In the genomic region with DNA sequence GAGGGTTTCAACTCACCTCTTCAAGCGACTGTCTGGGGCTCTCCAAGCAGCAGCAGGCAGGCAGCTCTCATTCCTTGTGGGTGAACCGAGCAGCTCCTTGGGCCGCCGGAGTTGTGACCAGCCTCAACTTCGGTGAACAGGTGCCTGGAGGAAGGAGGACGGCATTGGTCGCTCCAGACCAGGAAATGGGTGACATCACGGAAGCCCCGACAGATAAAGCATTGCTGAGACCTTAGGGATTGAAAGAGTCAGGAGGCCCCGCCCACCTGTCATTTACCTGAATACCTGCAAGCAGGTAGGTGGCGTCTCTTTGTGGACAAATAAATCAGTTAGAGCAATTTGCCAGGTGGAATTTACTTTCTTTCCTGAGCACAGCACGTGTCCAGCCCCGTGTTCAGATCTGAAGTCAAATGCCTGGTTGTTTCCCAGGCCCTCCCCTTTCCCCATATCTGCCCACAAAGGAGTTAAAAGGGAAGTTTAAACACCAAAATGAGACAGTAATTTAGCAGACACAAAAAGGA, we compare ENCODE assay signal across 1 cellular context.
TF ChIP-seq lines count a peak whose summit lies in the region.

TSS of gene LNX1 (minus strand) at position 115 of the 521 bp plus-strand sequence. CDS start 17,484 bp downstream, outside the sequence.

TF ChIP-seq in K562, 482 proteins besides CTCF, POLR2A, EP300 and RAD21 (continued from another document and continues in another):
- TF ChIP-seq JUND (IDR thresholded peaks at IDR 0.05; ENCODE audit: borderline replicate concordance, low read depth, low read length) = peak; percentile 39; the same call in 1 of the 2 replicates
- no peak for TF ChIP-seq JUND (tag; IDR thresholded peaks at IDR 0.05; ENCODE audit: borderline replicate concordance, low read depth, low read length)
- no peak for TF ChIP-seq POU5F1 (IDR thresholded peaks at IDR 0.05; ENCODE audit: borderline replicate concordance, low read depth, low read length, partially characterized antibody)
- no peak; the same call in 1 of the 2 replicates for TF ChIP-seq FOSL1 (tag; conservative IDR thresholded peaks at IDR 0.05)
- peak; percentile 38 for TF ChIP-seq TAF1 (IDR thresholded peaks at IDR 0.05; ENCODE audit: control insufficient read depth, extremely low read depth, insufficient read depth, low read length, severe bottlenecking)
- TF ChIP-seq NR2F6 (CRISPR knock-in tag; IDR thresholded peaks at IDR 0.05) = no peak
- 0 out of 2 replicates have a peak, but pooled peaks have one; percentile 19 for TF ChIP-seq ARID4B (CRISPR knock-in tag; IDR thresholded peaks at IDR 0.05)
- peak; percentile 71; the same call in 1 of the 2 replicates for TF ChIP-seq ATF7 (IDR thresholded peaks at IDR 0.05)
- TF ChIP-seq PHF8 (IDR thresholded peaks at IDR 0.05; ENCODE audit: borderline replicate concordance, low read length) = peak; percentile 19; the same call in 1 of the 2 replicates
- TF ChIP-seq, protein P1, sequence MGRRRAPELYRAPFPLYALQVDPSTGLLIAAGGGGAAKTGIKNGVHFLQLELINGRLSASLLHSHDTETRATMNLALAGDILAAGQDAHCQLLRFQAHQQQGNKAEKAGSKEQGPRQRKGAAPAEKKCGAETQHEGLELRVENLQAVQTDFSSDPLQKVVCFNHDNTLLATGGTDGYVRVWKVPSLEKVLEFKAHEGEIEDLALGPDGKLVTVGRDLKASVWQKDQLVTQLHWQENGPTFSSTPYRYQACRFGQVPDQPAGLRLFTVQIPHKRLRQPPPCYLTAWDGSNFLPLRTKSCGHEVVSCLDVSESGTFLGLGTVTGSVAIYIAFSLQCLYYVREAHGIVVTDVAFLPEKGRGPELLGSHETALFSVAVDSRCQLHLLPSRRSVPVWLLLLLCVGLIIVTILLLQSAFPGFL (CRISPR knock-in tag; IDR thresholded peaks at IDR 0.05) = no peak
- TF ChIP-seq ZEB2 (IDR thresholded peaks at IDR 0.05) = peak; percentile 97
- TF ChIP-seq, protein P2, sequence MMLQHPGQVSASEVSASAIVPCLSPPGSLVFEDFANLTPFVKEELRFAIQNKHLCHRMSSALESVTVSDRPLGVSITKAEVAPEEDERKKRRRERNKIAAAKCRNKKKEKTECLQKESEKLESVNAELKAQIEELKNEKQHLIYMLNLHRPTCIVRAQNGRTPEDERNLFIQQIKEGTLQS (IDR thresholded peaks at IDR 0.05) = peak; percentile 41; the same call in 1 of the 2 replicates
- TF ChIP-seq, protein P2 (CRISPR knock-in tag; conservative IDR thresholded peaks at IDR 0.05) = no peak
- 0 out of 2 replicates have a peak, but pooled peaks have one; percentile 35 for TF ChIP-seq ZNF592 (IDR thresholded peaks at IDR 0.05)
- peak; percentile 44; the same call in 1 of the 2 replicates for TF ChIP-seq POLR2H (tag; IDR thresholded peaks at IDR 0.05; ENCODE audit: low read depth)
- TF ChIP-seq ZKSCAN8 (CRISPR knock-in tag; IDR thresholded peaks at IDR 0.05) = no peak
- TF ChIP-seq SOX6 (IDR thresholded peaks at IDR 0.05) = peak; percentile 41; the same call in 1 of the 2 replicates
- no peak for TF ChIP-seq NFIC (IDR thresholded peaks at IDR 0.05)
- TF ChIP-seq MTA2 (IDR thresholded peaks at IDR 0.05; ENCODE audit: low read depth) = no peak
- no peak for TF ChIP-seq NCOR1 (IDR thresholded peaks at IDR 0.05)
- TF ChIP-seq ZNF583 (CRISPR knock-in tag; IDR thresholded peaks at IDR 0.05) = no peak
- TF ChIP-seq RBBP5 (IDR thresholded peaks at IDR 0.05; ENCODE audit: borderline replicate concordance, insufficient read depth, low read length, poor library complexity, severe bottlenecking) = no peak
- TF ChIP-seq, protein P3, sequence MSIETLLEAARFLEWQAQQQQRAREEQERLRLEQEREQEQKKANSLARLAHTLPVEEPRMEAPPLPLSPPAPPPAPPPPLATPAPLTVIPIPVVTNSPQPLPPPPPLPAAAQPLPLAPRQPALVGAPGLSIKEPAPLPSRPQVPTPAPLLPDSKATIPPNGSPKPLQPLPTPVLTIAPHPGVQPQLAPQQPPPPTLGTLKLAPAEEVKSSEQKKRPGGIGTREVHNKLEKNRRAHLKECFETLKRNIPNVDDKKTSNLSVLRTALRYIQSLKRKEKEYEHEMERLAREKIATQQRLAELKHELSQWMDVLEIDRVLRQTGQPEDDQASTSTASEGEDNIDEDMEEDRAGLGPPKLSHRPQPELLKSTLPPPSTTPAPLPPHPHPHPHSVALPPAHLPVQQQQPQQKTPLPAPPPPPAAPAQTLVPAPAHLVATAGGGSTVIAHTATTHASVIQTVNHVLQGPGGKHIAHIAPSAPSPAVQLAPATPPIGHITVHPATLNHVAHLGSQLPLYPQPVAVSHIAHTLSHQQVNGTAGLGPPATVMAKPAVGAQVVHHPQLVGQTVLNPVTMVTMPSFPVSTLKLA (conservative IDR thresholded peaks at IDR 0.05) = peak; percentile 58 to 80; a peak in 2 of 4 replicates
- no peak for TF ChIP-seq MTA1 (IDR thresholded peaks at IDR 0.05; ENCODE audit: borderline replicate concordance)
- TF ChIP-seq TEAD4 (IDR thresholded peaks at IDR 0.05; ENCODE audit: low read length) = peak; percentile 12; the same call in 1 of the 2 replicates
- TF ChIP-seq TEAD4 (CRISPR knock-in tag; IDR thresholded peaks at IDR 0.05; ENCODE audit: borderline replicate concordance) = no peak
- TF ChIP-seq FOXP1 (CRISPR knock-in tag; IDR thresholded peaks at IDR 0.05) = no peak
- 0 out of 4 replicates have a peak, but pooled peaks of 1 of the 2 experiments have one; percentile 30 for TF ChIP-seq TEAD1 (CRISPR knock-in tag; IDR thresholded peaks at IDR 0.05)
- 0 out of 2 replicates have a peak, but pooled peaks have one; percentile 9 for TF ChIP-seq ZBTB12 (CRISPR knock-in tag; IDR thresholded peaks at IDR 0.05)
- TF ChIP-seq, protein P4, sequence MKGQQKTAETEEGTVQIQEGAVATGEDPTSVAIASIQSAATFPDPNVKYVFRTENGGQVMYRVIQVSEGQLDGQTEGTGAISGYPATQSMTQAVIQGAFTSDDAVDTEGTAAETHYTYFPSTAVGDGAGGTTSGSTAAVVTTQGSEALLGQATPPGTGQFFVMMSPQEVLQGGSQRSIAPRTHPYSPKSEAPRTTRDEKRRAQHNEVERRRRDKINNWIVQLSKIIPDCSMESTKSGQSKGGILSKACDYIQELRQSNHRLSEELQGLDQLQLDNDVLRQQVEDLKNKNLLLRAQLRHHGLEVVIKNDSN (CRISPR knock-in tag; IDR thresholded peaks at IDR 0.05) = peak; percentile 32; the same call in 1 of the 2 replicates
- no peak for TF ChIP-seq ZNF347 (CRISPR knock-in tag; IDR thresholded peaks at IDR 0.05; ENCODE audit: low read depth)
- no peak for TF ChIP-seq HEY1 (CRISPR knock-in tag; IDR thresholded peaks at IDR 0.05; ENCODE audit: borderline replicate concordance)
- TF ChIP-seq, protein P5, sequence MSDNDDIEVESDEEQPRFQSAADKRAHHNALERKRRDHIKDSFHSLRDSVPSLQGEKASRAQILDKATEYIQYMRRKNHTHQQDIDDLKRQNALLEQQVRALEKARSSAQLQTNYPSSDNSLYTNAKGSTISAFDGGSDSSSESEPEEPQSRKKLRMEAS (CRISPR knock-in tag; IDR thresholded peaks at IDR 0.05) = peak; percentile 46
- TF ChIP-seq EP400 (IDR thresholded peaks at IDR 0.05) = peak; percentile 41; the same call in 1 of the 2 replicates
- peak; percentile 32; the same call in 1 of the 2 replicates for TF ChIP-seq RAD51 (IDR thresholded peaks at IDR 0.05; ENCODE audit: borderline replicate concordance, low read depth)
- peak; percentile 50; the same call in 1 of the 2 replicates for TF ChIP-seq PKNOX1 (IDR thresholded peaks at IDR 0.05)
- TF ChIP-seq BHLHE40 (IDR thresholded peaks at IDR 0.05; ENCODE audit: low read length) = peak; percentile 46
- TF ChIP-seq HDAC2 (IDR thresholded peaks at IDR 0.05) = peak; percentile 30; the same call in 1 of the 2 replicates
- no peak for TF ChIP-seq CREB1 (IDR thresholded peaks at IDR 0.05)
- TF ChIP-seq CREB1 (CRISPR knock-in tag; IDR thresholded peaks at IDR 0.05) = 0 out of 2 replicates have a peak, but pooled peaks have one; percentile 26
- TF ChIP-seq ATF1 (CRISPR knock-in tag; IDR thresholded peaks at IDR 0.05) = no peak
- TF ChIP-seq ATF1 (tag; IDR thresholded peaks at IDR 0.05) = peak; percentile 84
- no peak for TF ChIP-seq XRCC3 (IDR thresholded peaks at IDR 0.05)
- TF ChIP-seq TAF9B (IDR thresholded peaks at IDR 0.05; ENCODE audit: partially characterized antibody) = no peak
- TF ChIP-seq NUFIP1 (IDR thresholded peaks at IDR 0.05; ENCODE audit: partially characterized antibody) = no peak
- TF ChIP-seq ELF1 (tag; IDR thresholded peaks at IDR 0.05) = peak; percentile 86
- TF ChIP-seq CTBP1 (IDR thresholded peaks at IDR 0.05; ENCODE audit: borderline replicate concordance) = peak; percentile 60; the same call in 1 of the 2 replicates
